In the genomic region with DNA sequence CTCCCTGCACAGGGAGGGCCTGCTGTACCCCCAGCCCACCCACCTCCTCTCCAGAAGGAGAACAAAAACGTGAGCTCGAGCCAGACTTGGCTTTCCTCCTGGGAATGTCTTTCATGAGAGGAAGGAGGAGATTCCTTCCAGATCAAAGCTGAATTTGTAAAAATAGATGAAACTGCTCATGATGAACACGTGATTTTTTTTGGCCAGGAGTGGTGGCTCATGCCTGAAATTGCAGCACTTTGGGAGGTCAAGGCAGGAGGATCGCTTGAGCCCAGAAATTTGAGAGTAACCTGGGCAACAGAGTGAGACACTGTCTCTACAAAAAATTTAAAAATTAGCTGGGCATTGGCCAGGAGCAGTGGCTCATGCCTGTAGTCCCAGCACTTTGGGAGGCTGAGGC, we compare ENCODE assay signal across 17 cellular contexts. TPM values are rescaled to one million over a fixed set of nuclear protein-coding genes. Genes with fewer than 3 reads are reported as not detected.
DNase-seq lines count a peak whose midpoint lies in the region; TF ChIP-seq lines count a peak whose summit lies in the region.
"Had no signal": no experiment of that assay in that cellular context is flagged by ENCODE, and none has a peak within 500 bp of the region (broad histone marks: within the 10 kb centered on the region; RNA-seq: fewer than 3 reads in every experiment).

No MANE protein-coding gene starts in this region.

- H3K4me3 ChIP-seq in right atrium auricular region (no peak overlapping the region), fibroblast of pulmonary artery (replicated peaks; ENCODE audit: low read depth, low read length) (no peak overlapping the region), osteoblast (ENCODE audit: insufficient read depth, low read length) (no peak overlapping the region)
- H3K4me3 ChIP-seq: GM23338, HAP-1 had no signal

- no peak overlapping the region for H3K4me2 ChIP-seq in osteoblast (ENCODE audit: insufficient read depth, low read length)
- H3K4me2 ChIP-seq: GM23338, KMS-11 had no signal

- peaks cover 31% of the 10 kb centered on the region for H3K36me3 ChIP-seq in right atrium auricular region
- H3K36me3 ChIP-seq in osteoblast (ENCODE audit: insufficient read depth, low read length): no peaks in the 10 kb centered on the region

- H3K27me3 ChIP-seq in right atrium auricular region (no peaks in the 10 kb centered on the region), osteoblast (ENCODE audit: insufficient read depth, low read length) (no peaks in the 10 kb centered on the region)

- DNase-seq in cardiac septum (ENCODE audit: low spot score) (peak; percentile 9), right atrium auricular region (ENCODE audit: low spot score) (no peak), fibroblast of pulmonary artery (ENCODE audit: low read depth) (peak; percentile 28), osteoblast (ENCODE audit: insufficient read length, low spot score, missing footprints) (peak; percentile 23), NCI-H1436 (lab: John Stamatoyannopoulos, UW) (no peak), NCI-H2227 treated with DMSO at 0.1 percent for 48 hours (lab: John Stamatoyannopoulos, UW) (no peak)
- DNase-seq in activated T-cell treated with anti-CD3 and anti-CD28 coated beads, Interleukin-2, amount 50 U/mL, for 1 hour: no peak
- DNase-seq: 8988T, DMS53, GDM1, IMR-90, NCI-H1105, NCI-H2029 treated with DMSO at 0.1 percent for 48 hours, NCI-H82 had no signal

- no peak overlapping the region for H2AFZ ChIP-seq in osteoblast (ENCODE audit: low read length)
- H2AFZ ChIP-seq: GM23338 had no signal

- no peaks in the 10 kb centered on the region for H4K20me1 ChIP-seq in osteoblast (ENCODE audit: insufficient read depth, low read length)

- H3K27ac ChIP-seq in right atrium auricular region (no peak overlapping the region), osteoblast (ENCODE audit: low read depth, low read length) (no peak overlapping the region)
- H3K27ac ChIP-seq: KMS-11 had no signal

- H3K4me1 ChIP-seq in right atrium auricular region (peaks cover 0 to 8% of the 10 kb centered on the region in 2 donors), osteoblast (ENCODE audit: insufficient read depth, low read length) (no peaks in the 10 kb centered on the region)

- intact Hi-C loops in cardiac septum (cut with DNase I): no loop called here

- TF ChIP-seq CTCF in right atrium auricular region (IDR thresholded peaks at IDR 0.05) (no peak), fibroblast of pulmonary artery (IDR thresholded peaks at IDR 0.05; ENCODE audit: low read length, missing control alignments) (no peak), osteoblast (IDR thresholded peaks at IDR 0.05; ENCODE audit: extremely low read depth, low read depth, low read length) (no peak)

- no peaks in the 10 kb centered on the region for H3K79me2 ChIP-seq in osteoblast (ENCODE audit: insufficient read depth, low read length)

- H3K9me3 ChIP-seq in right atrium auricular region (no peaks in the 10 kb centered on the region), osteoblast (ENCODE audit: low read depth, low read length) (no peaks in the 10 kb centered on the region)
- H3K9me3 ChIP-seq: HAP-1 had no signal

RNA-seq across cellular contexts. Expression of a gene that starts 21.7 kb away (rescaled TPM):
- total RNA-seq in cardiac septum (23.0 TPM), right atrium auricular region (10 to 100 TPM; 10.3 to 13.0 TPM), osteoblast (3.2 and 5.4 TPM in 2 replicates)

RNA-seq across cellular contexts. Expression of a gene that starts 37.7 kb away (rescaled TPM):
- total RNA-seq in cardiac septum (1.5 TPM), right atrium auricular region (under 1 TPM; 0.26 to 0.94 TPM), osteoblast (11.2 and 22.4 TPM in 2 replicates)

Comparison
In these comparisons a context has a peak if more than half of its experiments do, and no peak if none do; other contexts are left out.
1. DNase-seq: peak in cardiac septum (single experiment), fibroblast of pulmonary artery (single experiment) and osteoblast (single experiment); none in right atrium auricular region (single experiment), activated T-cell treated with anti-CD3 and anti-CD28 coated beads, Interleukin-2, amount 50 U/mL, for 1 hour (single experiment), NCI-H1436 (single experiment) and NCI-H2227 treated with DMSO at 0.1 percent for 48 hours (single experiment).